9 cellular contexts compared by ENCODE assay signal in the genomic region with DNA sequence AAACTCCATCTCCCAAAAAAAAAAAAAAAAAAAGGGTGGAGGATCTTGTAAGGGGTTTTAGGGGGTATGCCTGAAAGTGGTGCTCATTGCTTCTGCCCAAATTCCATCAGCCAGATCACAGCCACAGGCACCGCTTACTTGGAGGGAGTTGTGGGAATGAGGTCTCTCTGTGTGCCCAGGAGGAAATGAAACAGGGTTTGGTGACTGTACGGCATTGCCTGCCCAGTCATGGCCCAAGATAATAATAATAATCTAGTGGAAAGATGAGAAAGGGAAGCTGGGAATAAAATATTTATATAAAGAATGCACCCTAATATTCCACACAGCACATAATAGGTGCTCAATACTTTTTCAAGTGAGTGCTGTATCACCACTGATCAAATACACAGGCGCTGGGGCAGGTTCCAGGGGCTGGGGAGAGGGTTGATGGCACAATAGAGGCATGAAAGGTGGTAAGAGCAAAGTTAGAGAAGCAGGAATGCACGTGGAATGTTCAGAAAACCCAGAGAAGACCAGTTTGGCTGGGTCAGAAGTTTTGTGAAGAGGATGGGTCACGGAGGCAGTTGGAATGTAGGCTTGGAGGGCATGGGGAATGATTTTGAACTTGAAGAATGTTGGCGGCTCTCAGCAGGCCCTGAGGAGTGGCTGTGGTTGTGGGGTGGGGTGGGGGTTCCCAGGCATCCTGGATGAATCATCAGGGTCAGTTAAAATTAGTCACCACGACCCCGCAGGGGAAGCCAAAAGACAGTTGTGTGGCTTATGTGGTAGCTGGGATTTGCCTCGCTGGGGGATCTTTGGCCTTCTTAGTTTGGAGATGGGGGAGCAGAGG. TPM values are rescaled to one million over a fixed set of nuclear protein-coding genes. Genes with fewer than 3 reads are reported as not detected.
A peak's percentile ranks its signal among the peaks of the same experiment; 100 is the strongest.
DNase-seq lines count a peak whose midpoint lies in the region; TF ChIP-seq lines count a peak whose summit lies in the region.
"Had no signal": no experiment of that assay in that cellular context is flagged by ENCODE, and none has a peak within 500 bp of the region (broad histone marks: within the 10 kb centered on the region; RNA-seq: fewer than 3 reads in every experiment).

No MANE protein-coding gene starts in this region.

- H3K4me3 ChIP-seq in muscle layer of duodenum (ENCODE audit: low read depth in 1 of 2, low read length in 2 of 2) (no peak overlapping the region), tibial nerve (no peak overlapping the region)

- peaks cover 1% of the 10 kb centered on the region for H3K36me3 Mint-ChIP-seq in T-helper 2 cell treated with Interferon-gamma antibody and Interleukin-4, amounts not matched to agents 5 μg/mL and 100 μg/mL, for 36 hours (ENCODE audit: low read depth)
- H3K36me3 Mint-ChIP-seq: brain had no signal

- peak in 1 of 2 donors; percentile 63 for TF ChIP-seq EP300 in tibial nerve (IDR thresholded peaks at IDR 0.05)

- DNase-seq in SIG-M5 treated with dmso at 0.1 percent for 504 hours (lab: John Stamatoyannopoulos, UW; ENCODE audit: unreplicated experiment), result peak; percentile 48
- no peak for DNase-seq in SIG-M5 (lab: John Stamatoyannopoulos, UW)
- DNase-seq in T-helper 2 cell treated with Interferon-gamma antibody and Interleukin-4, amounts not matched to agents 5 μg/mL and 100 μg/mL, for 36 hours (ENCODE audit: low spot score), result peak; percentile 81
- DNase-seq in central memory CD4-positive, alpha-beta T cell, result peak; percentile 9
- peak; percentile 55 to 78 for DNase-seq in tibial nerve (ENCODE audit: low spot score in 2 of 2)
- no peak for DNase-seq in OCI-M2 (lab: John Stamatoyannopoulos, UW; ENCODE audit: unreplicated experiment)
- DNase-seq in NCI-H1417 (lab: John Stamatoyannopoulos, UW), result no peak

- peak overlapping the region; percentile 62 for H3K27ac Mint-ChIP-seq in T-helper 2 cell treated with Interferon-gamma antibody and Interleukin-4, amounts not matched to agents 5 μg/mL and 100 μg/mL, for 36 hours

- H3K9me3 Mint-ChIP-seq in T-helper 2 cell treated with Interferon-gamma antibody and Interleukin-4, amounts not matched to agents 5 μg/mL and 100 μg/mL, for 36 hours, result no peaks in the 10 kb centered on the region

- H3K4me1 ChIP-seq in muscle layer of duodenum (ENCODE audit: control insufficient read depth in 1 of 2, insufficient read depth in 2 of 2, low read length in 2 of 2), result peaks cover 6 to 14% of the 10 kb centered on the region in 2 donors
- peaks cover 0 to 26% (median 6%) of the 10 kb centered on the region in 4 donors for H3K4me1 ChIP-seq in tibial nerve

- H3K27me3 ChIP-seq in muscle layer of duodenum (ENCODE audit: low read depth, low read length) (no peaks in the 10 kb centered on the region), tibial nerve (no peaks in the 10 kb centered on the region)

- H3K9me3 ChIP-seq in muscle layer of duodenum (ENCODE audit: control insufficient read depth in 1 of 2, low read length in 2 of 2) (no peaks in the 10 kb centered on the region), tibial nerve (no peaks in the 10 kb centered on the region)

- peak overlapping the region; percentile 16 for H3K4me3 Mint-ChIP-seq in T-helper 2 cell treated with Interferon-gamma antibody and Interleukin-4, amounts not matched to agents 5 μg/mL and 100 μg/mL, for 36 hours
- H3K4me3 Mint-ChIP-seq: brain had no signal

- TF ChIP-seq POLR2A in tibial nerve (IDR thresholded peaks at IDR 0.05), result no peak

- H3K27me3 Mint-ChIP-seq in T-helper 2 cell treated with Interferon-gamma antibody and Interleukin-4, amounts not matched to agents 5 μg/mL and 100 μg/mL, for 36 hours (ENCODE audit: low read depth), result peaks cover 2% of the 10 kb centered on the region

- H3K27ac ChIP-seq in muscle layer of duodenum (ENCODE audit: low read length) (peak overlapping the region; percentile 40), tibial nerve (peak overlapping the region in 3 of 4 donors; percentile 67 to 82 (median 74))

- peaks cover 37% of the 10 kb centered on the region for H3K4me1 Mint-ChIP-seq in T-helper 2 cell treated with Interferon-gamma antibody and Interleukin-4, amounts not matched to agents 5 μg/mL and 100 μg/mL, for 36 hours (ENCODE audit: low read depth)

- TF ChIP-seq CTCF in tibial nerve (IDR thresholded peaks at IDR 0.05), result no peak

- H3K36me3 ChIP-seq in muscle layer of duodenum (ENCODE audit: control insufficient read depth in 1 of 2, insufficient read depth in 2 of 2, low read length in 2 of 2) (no peaks in the 10 kb centered on the region), tibial nerve (no peaks in the 10 kb centered on the region)

- 22 to 27% methylated on average over 8 to 9 of the region's 9 CpGs for WGBS in tibial nerve, 2 donors

RNA-seq across cellular contexts. Expression of a gene that starts 12.5 kb away (rescaled TPM):
- total RNA-seq in tibial nerve, result not detected

RNA-seq across cellular contexts. Expression of a gene that starts 18.6 kb away (rescaled TPM):
- total RNA-seq in tibial nerve, result 10 to 100 TPM in 3 of 4 donors, 1 to 10 TPM in 1; 9.2 to 24.9 (median 19.6) TPM

Comparison
In these comparisons a context has a peak if more than half of its experiments do, and no peak if none do; other contexts are left out.
1. DNase-seq: peak in SIG-M5 treated with dmso at 0.1 percent for 504 hours (single experiment), T-helper 2 cell treated with Interferon-gamma antibody and Interleukin-4, amounts not matched to agents 5 μg/mL and 100 μg/mL, for 36 hours (single experiment), central memory CD4-positive, alpha-beta T cell (single experiment) and tibial nerve (2 of 2); none in SIG-M5 (single experiment), OCI-M2 (single experiment) and NCI-H1417 (0 of 3).